In the genomic region with DNA sequence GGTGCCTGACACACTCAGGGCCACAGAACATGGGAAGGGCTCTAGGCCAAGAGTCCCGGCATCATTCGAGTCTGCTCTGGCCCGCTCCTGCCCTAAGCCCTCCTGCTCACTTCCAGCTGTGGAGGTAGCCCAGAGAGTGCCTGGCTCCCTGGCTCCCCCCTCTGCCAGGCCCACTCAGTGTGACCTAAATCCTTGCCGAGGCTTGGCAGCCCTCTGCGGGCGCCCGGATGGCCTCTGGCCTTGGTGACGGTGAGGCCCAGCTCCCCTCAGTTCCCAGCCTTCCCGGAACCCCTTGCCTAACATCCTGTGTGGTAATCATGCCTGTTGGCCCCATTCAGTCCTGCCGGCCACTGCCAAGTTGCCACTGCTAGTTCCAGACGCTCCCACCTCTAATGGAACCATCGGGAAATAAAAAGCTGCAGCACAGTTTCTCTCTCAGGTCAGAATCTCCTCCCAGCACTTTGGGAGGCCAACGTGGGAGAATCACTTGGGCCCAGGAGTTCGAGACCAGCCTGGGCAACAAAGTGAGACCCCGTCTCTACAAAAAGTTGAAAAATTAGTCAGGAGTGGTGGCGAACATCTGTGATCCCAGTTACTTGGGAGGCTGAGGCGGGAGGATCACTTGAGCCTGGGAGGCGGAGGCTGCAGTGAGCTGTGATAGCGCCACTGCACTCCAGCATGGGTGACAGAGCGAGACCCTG, we compare ENCODE assay signal across 1 cellular context.
TF ChIP-seq lines count a peak whose summit lies in the region.

No MANE protein-coding gene starts in this region.

TF ChIP-seq in HepG2, 621 proteins besides CTCF, POLR2A, EP300 and RAD21 (continued from another document and continues in another):
- TF ChIP-seq, protein P1, sequence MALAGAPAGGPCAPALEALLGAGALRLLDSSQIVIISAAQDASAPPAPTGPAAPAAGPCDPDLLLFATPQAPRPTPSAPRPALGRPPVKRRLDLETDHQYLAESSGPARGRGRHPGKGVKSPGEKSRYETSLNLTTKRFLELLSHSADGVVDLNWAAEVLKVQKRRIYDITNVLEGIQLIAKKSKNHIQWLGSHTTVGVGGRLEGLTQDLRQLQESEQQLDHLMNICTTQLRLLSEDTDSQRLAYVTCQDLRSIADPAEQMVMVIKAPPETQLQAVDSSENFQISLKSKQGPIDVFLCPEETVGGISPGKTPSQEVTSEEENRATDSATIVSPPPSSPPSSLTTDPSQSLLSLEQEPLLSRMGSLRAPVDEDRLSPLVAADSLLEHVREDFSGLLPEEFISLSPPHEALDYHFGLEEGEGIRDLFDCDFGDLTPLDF (CRISPR knock-in tag; IDR thresholded peaks at IDR 0.05) = no peak
- TF ChIP-seq ELF1 (CRISPR knock-in tag; IDR thresholded peaks at IDR 0.05) (peak; percentile 78), ZBTB8A (CRISPR knock-in tag; IDR thresholded peaks at IDR 0.05; ENCODE audit: borderline replicate concordance, low read depth) (0 out of 2 replicates have a peak, but pooled peaks have one; percentile 52), CSRNP1 (CRISPR knock-in tag; IDR thresholded peaks at IDR 0.05) (0 out of 2 replicates have a peak, but pooled peaks have one; percentile 35), ZNF766 (CRISPR knock-in tag; IDR thresholded peaks at IDR 0.05; ENCODE audit: borderline replicate concordance) (no peak), MEIS2 (CRISPR knock-in tag; IDR thresholded peaks at IDR 0.05) (no peak), ZNF446 (CRISPR knock-in tag; IDR thresholded peaks at IDR 0.05) (no peak), SRSF1 (optimal IDR thresholded peaks at IDR 0.05; ENCODE audit: low read depth, low read length) (peak; percentile 48), AKNA (CRISPR knock-in tag; IDR thresholded peaks at IDR 0.05; ENCODE audit: borderline replicate concordance) (no peak), ZNF18 (CRISPR knock-in tag; IDR thresholded peaks at IDR 0.05; ENCODE audit: insufficient replicate concordance) (peak; percentile 71), POLR2G (IDR thresholded peaks at IDR 0.05; ENCODE audit: low read depth, low read length) (peak; percentile 84), KLF13 (CRISPR knock-in tag; IDR thresholded peaks at IDR 0.05) (no peak), ZBTB21 (CRISPR knock-in tag; IDR thresholded peaks at IDR 0.05) (peak; percentile 82), ZNF224 (CRISPR knock-in tag; IDR thresholded peaks at IDR 0.05) (peak; percentile 67; the same call in 1 of the 2 replicates), ZNF350 (CRISPR knock-in tag; IDR thresholded peaks at IDR 0.05; ENCODE audit: borderline replicate concordance, low read depth) (peak; percentile 92), CCAR2 (optimal IDR thresholded peaks at IDR 0.05; ENCODE audit: low read depth, low read length) (no peak), ZBTB38 (CRISPR knock-in tag; IDR thresholded peaks at IDR 0.05) (peak; percentile 39; the same call in 1 of the 2 replicates), ZNF550 (CRISPR knock-in tag; IDR thresholded peaks at IDR 0.05; ENCODE audit: borderline replicate concordance) (no peak), HCFC1 (IDR thresholded peaks at IDR 0.05; ENCODE audit: low read depth, low read length) (no peak), ZNF33A (CRISPR knock-in tag; IDR thresholded peaks at IDR 0.05; ENCODE audit: borderline replicate concordance) (no peak), FLYWCH1 (CRISPR knock-in tag; IDR thresholded peaks at IDR 0.05) (0 out of 2 replicates have a peak, but pooled peaks have one; percentile 13), ZKSCAN1 (IDR thresholded peaks at IDR 0.05; ENCODE audit: low read length) (no peak), DMAP1 (CRISPR knock-in tag; IDR thresholded peaks at IDR 0.05) (peak; percentile 63), HNF1B (CRISPR knock-in tag; IDR thresholded peaks at IDR 0.05) (peak; percentile 86)
- TF ChIP-seq, protein P2, sequence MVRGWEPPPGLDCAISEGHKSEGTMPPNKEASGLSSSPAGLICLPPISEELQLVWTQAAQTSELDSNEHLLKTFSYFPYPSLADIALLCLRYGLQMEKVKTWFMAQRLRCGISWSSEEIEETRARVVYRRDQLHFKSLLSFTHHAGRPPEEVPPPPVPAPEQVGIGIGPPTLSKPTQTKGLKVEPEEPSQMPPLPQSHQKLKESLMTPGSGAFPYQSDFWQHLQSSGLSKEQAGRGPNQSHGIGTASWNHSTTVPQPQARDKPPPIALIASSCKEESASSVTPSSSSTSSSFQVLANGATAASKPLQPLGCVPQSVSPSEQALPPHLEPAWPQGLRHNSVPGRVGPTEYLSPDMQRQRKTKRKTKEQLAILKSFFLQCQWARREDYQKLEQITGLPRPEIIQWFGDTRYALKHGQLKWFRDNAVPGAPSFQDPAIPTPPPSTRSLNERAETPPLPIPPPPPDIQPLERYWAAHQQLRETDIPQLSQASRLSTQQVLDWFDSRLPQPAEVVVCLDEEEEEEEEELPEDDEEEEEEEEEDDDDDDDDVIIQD (CRISPR knock-in tag; IDR thresholded peaks at IDR 0.05; ENCODE audit: low read depth) = peak; percentile 70; the same call in 1 of the 2 replicates
- TF ChIP-seq, protein P3, sequence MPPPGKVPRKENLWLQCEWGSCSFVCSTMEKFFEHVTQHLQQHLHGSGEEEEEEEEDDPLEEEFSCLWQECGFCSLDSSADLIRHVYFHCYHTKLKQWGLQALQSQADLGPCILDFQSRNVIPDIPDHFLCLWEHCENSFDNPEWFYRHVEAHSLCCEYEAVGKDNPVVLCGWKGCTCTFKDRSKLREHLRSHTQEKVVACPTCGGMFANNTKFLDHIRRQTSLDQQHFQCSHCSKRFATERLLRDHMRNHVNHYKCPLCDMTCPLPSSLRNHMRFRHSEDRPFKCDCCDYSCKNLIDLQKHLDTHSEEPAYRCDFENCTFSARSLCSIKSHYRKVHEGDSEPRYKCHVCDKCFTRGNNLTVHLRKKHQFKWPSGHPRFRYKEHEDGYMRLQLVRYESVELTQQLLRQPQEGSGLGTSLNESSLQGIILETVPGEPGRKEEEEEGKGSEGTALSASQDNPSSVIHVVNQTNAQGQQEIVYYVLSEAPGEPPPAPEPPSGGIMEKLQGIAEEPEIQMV (CRISPR knock-in tag; IDR thresholded peaks at IDR 0.05; ENCODE audit: low read depth) = peak; percentile 43; the same call in 1 of the 2 replicates
- TF ChIP-seq, protein P4, sequence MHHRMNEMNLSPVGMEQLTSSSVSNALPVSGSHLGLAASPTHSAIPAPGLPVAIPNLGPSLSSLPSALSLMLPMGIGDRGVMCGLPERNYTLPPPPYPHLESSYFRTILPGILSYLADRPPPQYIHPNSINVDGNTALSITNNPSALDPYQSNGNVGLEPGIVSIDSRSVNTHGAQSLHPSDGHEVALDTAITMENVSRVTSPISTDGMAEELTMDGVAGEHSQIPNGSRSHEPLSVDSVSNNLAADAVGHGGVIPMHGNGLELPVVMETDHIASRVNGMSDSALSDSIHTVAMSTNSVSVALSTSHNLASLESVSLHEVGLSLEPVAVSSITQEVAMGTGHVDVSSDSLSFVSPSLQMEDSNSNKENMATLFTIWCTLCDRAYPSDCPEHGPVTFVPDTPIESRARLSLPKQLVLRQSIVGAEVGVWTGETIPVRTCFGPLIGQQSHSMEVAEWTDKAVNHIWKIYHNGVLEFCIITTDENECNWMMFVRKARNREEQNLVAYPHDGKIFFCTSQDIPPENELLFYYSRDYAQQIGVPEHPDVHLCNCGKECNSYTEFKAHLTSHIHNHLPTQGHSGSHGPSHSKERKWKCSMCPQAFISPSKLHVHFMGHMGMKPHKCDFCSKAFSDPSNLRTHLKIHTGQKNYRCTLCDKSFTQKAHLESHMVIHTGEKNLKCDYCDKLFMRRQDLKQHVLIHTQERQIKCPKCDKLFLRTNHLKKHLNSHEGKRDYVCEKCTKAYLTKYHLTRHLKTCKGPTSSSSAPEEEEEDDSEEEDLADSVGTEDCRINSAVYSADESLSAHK (CRISPR knock-in tag; IDR thresholded peaks at IDR 0.05; ENCODE audit: borderline replicate concordance) = no peak
- TF ChIP-seq, protein P5, sequence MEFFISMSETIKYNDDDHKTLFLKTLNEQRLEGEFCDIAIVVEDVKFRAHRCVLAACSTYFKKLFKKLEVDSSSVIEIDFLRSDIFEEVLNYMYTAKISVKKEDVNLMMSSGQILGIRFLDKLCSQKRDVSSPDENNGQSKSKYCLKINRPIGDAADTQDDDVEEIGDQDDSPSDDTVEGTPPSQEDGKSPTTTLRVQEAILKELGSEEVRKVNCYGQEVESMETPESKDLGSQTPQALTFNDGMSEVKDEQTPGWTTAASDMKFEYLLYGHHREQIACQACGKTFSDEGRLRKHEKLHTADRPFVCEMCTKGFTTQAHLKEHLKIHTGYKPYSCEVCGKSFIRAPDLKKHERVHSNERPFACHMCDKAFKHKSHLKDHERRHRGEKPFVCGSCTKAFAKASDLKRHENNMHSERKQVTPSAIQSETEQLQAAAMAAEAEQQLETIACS (CRISPR knock-in tag; IDR thresholded peaks at IDR 0.05) = peak; percentile 47; the same call in 1 of the 2 replicates
- TF ChIP-seq, protein P6, sequence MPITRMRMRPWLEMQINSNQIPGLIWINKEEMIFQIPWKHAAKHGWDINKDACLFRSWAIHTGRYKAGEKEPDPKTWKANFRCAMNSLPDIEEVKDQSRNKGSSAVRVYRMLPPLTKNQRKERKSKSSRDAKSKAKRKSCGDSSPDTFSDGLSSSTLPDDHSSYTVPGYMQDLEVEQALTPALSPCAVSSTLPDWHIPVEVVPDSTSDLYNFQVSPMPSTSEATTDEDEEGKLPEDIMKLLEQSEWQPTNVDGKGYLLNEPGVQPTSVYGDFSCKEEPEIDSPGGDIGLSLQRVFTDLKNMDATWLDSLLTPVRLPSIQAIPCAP (CRISPR knock-in tag; IDR thresholded peaks at IDR 0.05; ENCODE audit: low read depth) = no peak
